11 cellular contexts compared by ENCODE assay signal in the genomic region with DNA sequence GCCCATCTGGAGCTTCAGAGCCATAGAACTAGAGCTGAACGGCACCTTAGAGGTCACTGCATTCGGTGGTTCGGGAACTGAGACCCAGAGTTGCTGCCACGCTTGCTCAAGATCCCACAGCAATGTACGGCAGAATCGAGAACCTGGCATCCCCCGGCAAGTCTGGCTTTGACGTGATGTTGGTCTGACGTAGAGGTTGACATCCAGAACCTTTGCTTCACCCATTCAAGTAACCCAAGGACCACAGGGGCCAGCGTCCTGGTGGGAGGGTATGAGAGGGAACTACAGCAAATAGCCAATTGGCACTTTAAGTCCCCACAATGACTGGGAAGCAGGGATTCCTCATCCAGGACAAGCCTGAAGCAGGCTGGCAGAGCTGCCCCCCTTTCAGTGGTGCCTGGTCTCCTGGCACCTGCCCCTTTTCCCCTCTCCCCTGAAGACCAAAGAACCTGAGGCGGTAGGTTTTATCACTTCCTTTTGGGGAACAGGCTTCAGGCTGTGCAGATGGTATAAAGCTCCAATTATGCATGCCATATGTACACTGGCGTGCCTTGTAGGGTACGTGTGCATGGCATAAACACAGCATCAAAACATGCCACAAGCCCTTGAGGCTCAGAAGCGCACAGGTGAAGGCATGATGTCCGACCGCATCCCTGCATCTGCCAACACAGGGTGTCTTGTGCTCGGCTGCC. TPM values are rescaled to one million over a fixed set of nuclear protein-coding genes. Genes with fewer than 3 reads are reported as not detected.
DNase-seq lines count a peak whose midpoint lies in the region; ATAC-seq, FAIRE-seq and TF ChIP-seq lines count a peak whose summit lies in the region.
"Had no signal": no experiment of that assay in that cellular context is flagged by ENCODE, and none has a peak within 500 bp of the region (broad histone marks: within the 10 kb centered on the region; RNA-seq: fewer than 3 reads in every experiment).

No MANE protein-coding gene starts in this region.

- POLR2A ChIA-PET in PC-3 (lab: Charles Lee; ENCODE audit: unreplicated experiment) (no interaction called here), endothelial cell of umbilical vein (lab: Charles Lee) (interaction anchor here (1.5 kb wide), 1 partner anchor 15 kb away, joined by 11 read pairs; a partner anchor contains a TSS)

- CTCF ChIA-PET in PC-3 (lab: Charles Lee), result no interaction called here
- CTCF ChIA-PET in endothelial cell of umbilical vein (lab: Charles Lee), result interaction anchor here (0.8 to 2.8 kb wide), 9 partner anchors 9 to 444 kb away, joined by 3 to 20 read pairs (median 5); a partner anchor contains a TSS

- H3K9me3 ChIP-seq in BE2C (no peaks in the 10 kb centered on the region), PC-3 (ENCODE audit: low read length) (no peaks in the 10 kb centered on the region), endothelial cell of umbilical vein (replicated peaks; ENCODE audit: control insufficient read depth, insufficient read depth, low read length) (no peaks in the 10 kb centered on the region)

- peak; percentile 18 for FAIRE-seq in endothelial cell of umbilical vein (lab: Jason Lieb, UNC)

- dilution Hi-C loops in endothelial cell of umbilical vein (cut with MboI; ENCODE audit: extremely low pct_ligation_motif_present, low sequenced_read_pairs), result no loop called here

- peak overlapping the region; percentile 59 for H3K4me3 ChIP-seq in BE2C (ENCODE audit: low read depth, low read length)
- peak overlapping the region; percentile 42; the same call in 1 of the 2 replicates for H3K4me3 ChIP-seq in PC-3 (ENCODE audit: low read length)
- H3K4me3 ChIP-seq in endothelial cell of umbilical vein (replicated peaks in 1 of 3; ENCODE audit: insufficient read depth in 1 of 3, low read depth in 1 of 3, low read length in 3 of 3), result no peak overlapping the region

- H3K9ac ChIP-seq in PC-3 (ENCODE audit: low read length) (no peak overlapping the region), endothelial cell of umbilical vein (replicated peaks; ENCODE audit: extremely low read depth, insufficient read depth, low read length) (no peak overlapping the region)

- H3K9me2 ChIP-seq in PC-3 (replicated peaks; ENCODE audit: low read length), result no peaks in the 10 kb centered on the region

- peaks cover 27% of the 10 kb centered on the region for H3K4me1 ChIP-seq in BE2C
- peaks cover 11% of the 10 kb centered on the region for H3K4me1 ChIP-seq in PC-3 (ENCODE audit: insufficient read depth, low read length)
- peaks cover 7% of the 10 kb centered on the region for H3K4me1 ChIP-seq in endothelial cell of umbilical vein (ENCODE audit: control insufficient read depth, extremely low read depth, insufficient read depth, low read length)

- H3K4me1 Mint-ChIP-seq in progenitor cell of endocrine pancreas (ENCODE audit: low read depth), result peaks cover 10% of the 10 kb centered on the region
- H3K4me1 Mint-ChIP-seq: activated naive CD4-positive, alpha-beta T cell treated with anti-CD3 and anti-CD28 coated beads, Interleukin-2, amount 10 ng/mL, durations not matched to agents 7 days and 5 days had no signal

- TF ChIP-seq CTCF in BE2C (IDR thresholded peaks at IDR 0.05; ENCODE audit: low read depth, low read length) (no peak), PC-3 (conservative IDR thresholded peaks at IDR 0.05; ENCODE audit: low read depth, low read length) (no peak), endothelial cell of umbilical vein (IDR thresholded peaks at IDR 0.05; ENCODE audit: extremely low read depth in 1 of 2, insufficient read depth in 1 of 2, low read depth in 1 of 2, low read length in 2 of 2) (no peak), progenitor cell of endocrine pancreas (IDR thresholded peaks at IDR 0.05; ENCODE audit: unreplicated experiment) (no peak)

- H4K20me1 ChIP-seq in PC-3 (ENCODE audit: low read length), result no peaks in the 10 kb centered on the region
- H4K20me1 ChIP-seq in endothelial cell of umbilical vein (replicated peaks; ENCODE audit: control insufficient read depth, extremely low read depth, insufficient read depth, low read length), result no peaks in the 10 kb centered on the region

- peak overlapping the region; percentile 64 for H3K4me2 ChIP-seq in PC-3 (ENCODE audit: low read length)
- no peak overlapping the region for H3K4me2 ChIP-seq in endothelial cell of umbilical vein (ENCODE audit: insufficient read depth, low read length)

- H3K27ac ChIP-seq in PC-3 (ENCODE audit: low read length) (no peak overlapping the region), endothelial cell of umbilical vein (ENCODE audit: insufficient read depth, low read depth, low read length) (no peak overlapping the region)

- no peaks in the 10 kb centered on the region for H3K36me3 Mint-ChIP-seq in progenitor cell of endocrine pancreas (ENCODE audit: insufficient read depth)
- H3K36me3 Mint-ChIP-seq: activated naive CD4-positive, alpha-beta T cell treated with anti-CD3 and anti-CD28 coated beads, Interleukin-2, amount 10 ng/mL, durations not matched to agents 7 days and 5 days had no signal

- peak overlapping the region; percentile 52 for H3K27ac Mint-ChIP-seq in progenitor cell of endocrine pancreas
- H3K27ac Mint-ChIP-seq: activated naive CD4-positive, alpha-beta T cell treated with anti-CD3 and anti-CD28 coated beads, Interleukin-2, amount 10 ng/mL, durations not matched to agents 7 days and 5 days; endodermal cell had no signal

- ATAC-seq in PC-3 (no peak), HG03565 (IDR thresholded peaks at IDR 0.05; ENCODE audit: unreplicated experiment) (no peak)

- no peak for TF ChIP-seq POLR2A in endothelial cell of umbilical vein (IDR thresholded peaks at IDR 0.05; ENCODE audit: low read depth, low read length)

- BruUV-seq in PC-3 (replicated peaks; lab: Mats Ljungman, UMichigan), result no TSS peak
- BruUV-seq in endothelial cell of umbilical vein (replicated peaks; lab: Mats Ljungman, UMichigan), result no TSS peak

- no peaks in the 10 kb centered on the region for H3K79me2 ChIP-seq in PC-3 (ENCODE audit: low read length)
- H3K79me2 ChIP-seq in endothelial cell of umbilical vein (ENCODE audit: control insufficient read depth, insufficient read depth, low read length), result no peaks in the 10 kb centered on the region

- H3K27me3 Mint-ChIP-seq in progenitor cell of endocrine pancreas, result peaks cover 3% of the 10 kb centered on the region

- no peaks in the 10 kb centered on the region for H3K27me3 ChIP-seq in BE2C
- H3K27me3 ChIP-seq in PC-3 (ENCODE audit: low read length), result no peaks in the 10 kb centered on the region
- H3K27me3 ChIP-seq in endothelial cell of umbilical vein (ENCODE audit: control insufficient read depth in 2 of 2, insufficient read depth in 2 of 2, low read length in 2 of 2), result no peaks in the 10 kb centered on the region

- H3K36me3 ChIP-seq in BE2C (no peaks in the 10 kb centered on the region), PC-3 (ENCODE audit: low read depth, low read length) (no peaks in the 10 kb centered on the region), endothelial cell of umbilical vein (ENCODE audit: control insufficient read depth in 2 of 2, extremely low read depth in 1 of 2, insufficient read depth in 2 of 2, low read length in 2 of 2) (no peaks in the 10 kb centered on the region)

- H2AFZ ChIP-seq in PC-3 (ENCODE audit: low read length) (peak overlapping the region; percentile 77), endothelial cell of umbilical vein (ENCODE audit: low read depth, low read length) (peak overlapping the region; percentile 51)

- H3K9me3 Mint-ChIP-seq in progenitor cell of endocrine pancreas (ENCODE audit: low read depth), result no peaks in the 10 kb centered on the region
- H3K9me3 Mint-ChIP-seq: activated naive CD4-positive, alpha-beta T cell treated with anti-CD3 and anti-CD28 coated beads, Interleukin-2, amount 10 ng/mL, durations not matched to agents 7 days and 5 days; endodermal cell had no signal

- H3K4me3 Mint-ChIP-seq in progenitor cell of endocrine pancreas (ENCODE audit: low read depth), result no peak overlapping the region
- H3K4me3 Mint-ChIP-seq: activated naive CD4-positive, alpha-beta T cell treated with anti-CD3 and anti-CD28 coated beads, Interleukin-2, amount 10 ng/mL, durations not matched to agents 7 days and 5 days; endodermal cell had no signal

- H3K9me1 ChIP-seq in endothelial cell of umbilical vein (replicated peaks; ENCODE audit: control insufficient read depth, extremely low read depth, insufficient read depth, low read length), result no peaks in the 10 kb centered on the region

- no peaks in the 10 kb centered on the region for H3F3A ChIP-seq in PC-3 (ENCODE audit: low read length, unreplicated experiment)

- DNase-seq in BE2C, result no peak
- DNase-seq in PC-3, result no peak
- DNase-seq in endothelial cell of umbilical vein (ENCODE audit: low read depth, low spot score), result no peak
- DNase-seq in progenitor cell of endocrine pancreas (ENCODE audit: low spot score, unreplicated experiment), result no peak
- no peak for DNase-seq in RPMI8226
- DNase-seq in activated CD4-positive, alpha-beta T cell treated with anti-CD3 and anti-CD28 coated beads for 1 hour, result no peak
- DNase-seq in activated effector memory CD4-positive, alpha-beta T cell treated with Interleukin-2 at 50 U/mL for 16 hours, result no peak
- DNase-seq: activated CD4-positive, CD25-positive, alpha-beta regulatory T cell; activated naive CD4-positive, alpha-beta T cell treated with anti-CD3 and anti-CD28 coated beads, Interleukin-2, amount 10 ng/mL, durations not matched to agents 7 days and 5 days had no signal

- intact Hi-C loops in PC-3 (cut with micrococcal nuclease), result no loop called here
- intact Hi-C loops in endothelial cell of umbilical vein (cut with micrococcal nuclease), result loop anchor here (5.0 to 10.0 kb wide), 2 partner anchors 79 to 172 kb away; a partner anchor contains a TSS

TF ChIP-seq in endothelial cell of umbilical vein, 7 proteins besides CTCF, POLR2A, EP300 and RAD21 (continues in another document):
- TF ChIP-seq GATA2 (IDR thresholded peaks at IDR 0.05; ENCODE audit: insufficient read depth, insufficient read length, low read depth, low read length), result no peak
- TF ChIP-seq, protein P1, sequence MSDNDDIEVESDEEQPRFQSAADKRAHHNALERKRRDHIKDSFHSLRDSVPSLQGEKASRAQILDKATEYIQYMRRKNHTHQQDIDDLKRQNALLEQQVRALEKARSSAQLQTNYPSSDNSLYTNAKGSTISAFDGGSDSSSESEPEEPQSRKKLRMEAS (IDR thresholded peaks at IDR 0.05; ENCODE audit: insufficient read depth, insufficient read length), result no peak
- no peak for TF ChIP-seq FOS (IDR thresholded peaks at IDR 0.05; ENCODE audit: borderline replicate concordance, insufficient read depth, low read length)

RNA-seq across cellular contexts. Expression of a gene that starts 15.3 kb away (rescaled TPM):
- polyA plus RNA-seq in BE2C (2012; ENCODE audit: insufficient read depth, insufficient read length, low read depth), result 3.7 TPM
- 4.0 TPM in 2 replicates for total RNA-seq in PC-3 (2014; rRNA removed)
- 2.2 and 2.9 TPM in 2 replicates for total RNA-seq in endothelial cell of umbilical vein
- polyA plus RNA-seq in endothelial cell of umbilical vein, result 4.0 and 5.3 TPM in 2 replicates
- 2.2 and 4.2 TPM in 2 replicates for polyA plus RNA-seq in endothelial cell of umbilical vein (2011; cell fraction: cytosol; rRNA removed)
- polyA plus RNA-seq in endothelial cell of umbilical vein (2011; cell fraction: nucleus; rRNA removed), result 2.1 and 3.2 TPM in 2 replicates
- 1.5 and 1.6 TPM in 2 replicates for polyA plus RNA-seq in endothelial cell of umbilical vein (2012)
- 9.3 and 13.6 TPM in 2 replicates for polyA minus RNA-seq in endothelial cell of umbilical vein
- polyA minus RNA-seq in endothelial cell of umbilical vein (2011; cell fraction: cytosol; rRNA and poly(A)+ RNA removed), result 1.0 TPM
- 2.5 and 3.1 TPM in 2 replicates for polyA minus RNA-seq in endothelial cell of umbilical vein (2011; cell fraction: nucleus; rRNA and poly(A)+ RNA removed)
- total RNA-seq in progenitor cell of endocrine pancreas, result 11.4 and 11.5 TPM in 2 replicates

Comparison
In these comparisons a context has a peak if more than half of its experiments do, and no peak if none do; other contexts are left out.
1. H3K4me3 ChIP-seq: peak in BE2C (single experiment) and PC-3 (single experiment); none in endothelial cell of umbilical vein (0 of 3).